In the genomic region with DNA sequence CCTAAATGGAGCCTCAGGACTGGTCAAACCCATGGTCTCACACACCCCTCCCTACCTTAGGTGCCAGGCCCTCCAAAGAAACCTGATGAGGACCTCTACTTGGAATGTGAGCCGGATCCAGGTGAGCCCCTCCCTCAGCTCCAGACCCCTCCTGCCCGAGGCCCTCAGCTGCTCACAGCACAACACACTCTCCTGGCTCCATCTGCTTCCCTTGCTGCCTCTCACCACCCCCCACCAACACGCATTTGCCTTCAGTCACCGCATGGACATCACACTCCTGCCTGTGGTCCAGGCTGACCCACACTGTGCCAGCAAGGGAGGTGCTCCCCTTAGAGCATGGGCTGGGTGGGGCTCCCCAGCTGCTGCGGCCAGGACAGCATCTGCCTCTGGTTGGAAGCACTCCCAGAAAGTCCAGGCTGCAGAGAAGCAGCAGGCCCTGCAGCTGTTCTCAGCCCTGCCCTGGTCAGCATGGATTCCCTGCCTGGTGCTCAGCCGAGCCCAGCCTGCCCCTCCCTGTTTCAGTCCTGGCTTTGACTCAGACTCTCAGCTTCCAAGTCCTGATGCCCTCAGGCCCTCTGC, we compare ENCODE assay signal across 10 cellular contexts. TPM values are rescaled to one million over a fixed set of nuclear protein-coding genes. Genes with fewer than 3 reads are reported as not detected.
DNase-seq lines count a peak whose midpoint lies in the region; ATAC-seq and TF ChIP-seq lines count a peak whose summit lies in the region.
"Had no signal": no experiment of that assay in that cellular context is flagged by ENCODE, and none has a peak within 500 bp of the region (broad histone marks: within the 10 kb centered on the region; RNA-seq: fewer than 3 reads in every experiment).

No MANE protein-coding gene starts in this region.

- H3K27me3 ChIP-seq in kidney epithelial cell (ENCODE audit: control insufficient read depth, insufficient read depth, low read length) = no peaks in the 10 kb centered on the region

- no peak for ATAC-seq in activated CD8-positive, alpha-beta memory T cell treated with anti-CD3 and anti-CD28 coated beads, Interleukin-2, amount 10 ng/mL, durations not matched to agents 7 days and 5 days

- CTCF ChIA-PET in activated CD8-positive, alpha-beta memory T cell treated with anti-CD3 and anti-CD28 coated beads, Interleukin-2, amount 10 ng/mL, durations not matched to agents 7 days and 5 days (lab: Charles Lee) = interaction anchor here (1.0 to 27.1 kb wide), 2 partner anchors 38 to 113 kb away, joined by 3 to 458 read pairs; a partner anchor contains a TSS

- DNase-seq in NCI-H146 (lab: John Stamatoyannopoulos, UW) = peak; percentile 48
- DNase-seq in NCI-H146 treated with DMSO at 0.1 percent for 48 hours (lab: John Stamatoyannopoulos, UW; ENCODE audit: unreplicated experiment) = no peak
- DNase-seq in kidney epithelial cell (ENCODE audit: low read depth) = peak; percentile 68
- peak; percentile 93 for DNase-seq in superior temporal gyrus (ENCODE audit: extremely low spot score)
- no peak for DNase-seq in GDM1 (lab: John Stamatoyannopoulos, UW)
- no peak for DNase-seq in activated CD8-positive, alpha-beta memory T cell treated with anti-CD3 and anti-CD28 coated beads, Interleukin-2, amount 10 ng/mL, durations not matched to agents 7 days and 5 days
- no peak for DNase-seq in immature natural killer cell
- DNase-seq: CD4-positive, CD25-positive, alpha-beta regulatory T cell had no signal

- H3K4me3 Mint-ChIP-seq in brain (peak overlapping the region; percentile 36 to 61 (median 47)), immature natural killer cell (no peak overlapping the region)
- H3K4me3 Mint-ChIP-seq in activated CD8-positive, alpha-beta memory T cell treated with anti-CD3 and anti-CD28 coated beads, Interleukin-2, amount 10 ng/mL, durations not matched to agents 7 days and 5 days = no peak overlapping the region
- H3K4me3 Mint-ChIP-seq: CD4-positive, CD25-positive, alpha-beta regulatory T cell; T-helper 1 cell treated with Interleukin-12 subunit alpha and Interleukin-12 subunit beta and Interleukin-4 antibody, amounts not matched to agents 30 μg/mL and 1 μg/mL, for 36 hours had no signal

- H3K4me1 Mint-ChIP-seq in brain = peaks cover 94% of the 10 kb centered on the region
- H3K4me1 Mint-ChIP-seq in activated CD8-positive, alpha-beta memory T cell treated with anti-CD3 and anti-CD28 coated beads, Interleukin-2, amount 10 ng/mL, durations not matched to agents 7 days and 5 days = peaks cover 11% of the 10 kb centered on the region
- peaks cover 14% of the 10 kb centered on the region in 2 donors for H3K4me1 Mint-ChIP-seq in immature natural killer cell

- H3K9me3 Mint-ChIP-seq in brain (no peaks in the 10 kb centered on the region), immature natural killer cell (no peaks in the 10 kb centered on the region)
- no peaks in the 10 kb centered on the region for H3K9me3 Mint-ChIP-seq in activated CD8-positive, alpha-beta memory T cell treated with anti-CD3 and anti-CD28 coated beads, Interleukin-2, amount 10 ng/mL, durations not matched to agents 7 days and 5 days (ENCODE audit: low read depth)
- H3K9me3 Mint-ChIP-seq: T-helper 1 cell treated with Interleukin-12 subunit alpha and Interleukin-12 subunit beta and Interleukin-4 antibody, amounts not matched to agents 30 μg/mL and 1 μg/mL, for 36 hours had no signal

- H3K27me3 Mint-ChIP-seq in brain (no peaks in the 10 kb centered on the region), immature natural killer cell (ENCODE audit: low read depth in 3 of 3) (peaks cover 6 to 11% (median 9%) of the 10 kb centered on the region in 3 donors)
- H3K27me3 Mint-ChIP-seq in activated CD8-positive, alpha-beta memory T cell treated with anti-CD3 and anti-CD28 coated beads, Interleukin-2, amount 10 ng/mL, durations not matched to agents 7 days and 5 days = no peaks in the 10 kb centered on the region
- H3K27me3 Mint-ChIP-seq: CD4-positive, CD25-positive, alpha-beta regulatory T cell had no signal

- no peaks in the 10 kb centered on the region for H3K36me3 Mint-ChIP-seq in brain
- no peaks in the 10 kb centered on the region for H3K36me3 Mint-ChIP-seq in activated CD8-positive, alpha-beta memory T cell treated with anti-CD3 and anti-CD28 coated beads, Interleukin-2, amount 10 ng/mL, durations not matched to agents 7 days and 5 days
- no peaks in the 10 kb centered on the region for H3K36me3 Mint-ChIP-seq in immature natural killer cell
- H3K36me3 Mint-ChIP-seq: CD4-positive, CD25-positive, alpha-beta regulatory T cell had no signal

- H3K4me3 ChIP-seq in kidney epithelial cell (ENCODE audit: low read depth, low read length) = no peak overlapping the region

- H3K36me3 ChIP-seq in kidney epithelial cell (ENCODE audit: control insufficient read depth, insufficient read depth, low read length) = no peaks in the 10 kb centered on the region

- TF ChIP-seq CTCF in brain (conservative IDR thresholded peaks at IDR 0.05) = no peak
- TF ChIP-seq CTCF in kidney epithelial cell (IDR thresholded peaks at IDR 0.05; ENCODE audit: insufficient read depth, low read length, poor library complexity, severe bottlenecking) = no peak

- H3K27ac Mint-ChIP-seq in brain (peak overlapping the region; percentile 94 to 100 (median 94)), immature natural killer cell (peak overlapping the region in 1 of 6 donors; percentile 83)
- H3K27ac Mint-ChIP-seq in activated CD8-positive, alpha-beta memory T cell treated with anti-CD3 and anti-CD28 coated beads, Interleukin-2, amount 10 ng/mL, durations not matched to agents 7 days and 5 days = no peak overlapping the region
- H3K27ac Mint-ChIP-seq: T-helper 1 cell treated with Interleukin-12 subunit alpha and Interleukin-12 subunit beta and Interleukin-4 antibody, amounts not matched to agents 30 μg/mL and 1 μg/mL, for 36 hours had no signal

RNA-seq across cellular contexts. Expression of a gene that starts 15.1 kb away (rescaled TPM):
- polyA plus RNA-seq in brain (ENCODE audit: insufficient read depth, low read depth, low replicate concordance) (1.8 TPM), immature natural killer cell (not detected)
- total RNA-seq in kidney epithelial cell = 0.27 TPM in 1 of 2 replicates, not detected in the other
- under 1 TPM; 0.52 to 0.82 TPM for total RNA-seq in activated CD8-positive, alpha-beta memory T cell treated with anti-CD3 and anti-CD28 coated beads, Interleukin-2, amount 10 ng/mL, durations not matched to agents 7 days and 5 days
- polyA plus RNA-seq: CD4-positive, CD25-positive, alpha-beta regulatory T cell had no signal

RNA-seq across cellular contexts. Expression of a gene that starts 23.4 kb away (rescaled TPM):
- polyA plus RNA-seq in brain (ENCODE audit: insufficient read depth, low read depth, low replicate concordance) = 92.2 TPM
- 260 and 284 TPM in 2 replicates for total RNA-seq in kidney epithelial cell
- total RNA-seq in activated CD8-positive, alpha-beta memory T cell treated with anti-CD3 and anti-CD28 coated beads, Interleukin-2, amount 10 ng/mL, durations not matched to agents 7 days and 5 days = 100 to 1,000 TPM; 204 to 211 TPM
- polyA plus RNA-seq in immature natural killer cell = 100 to 1,000 TPM in 2 of 3 donors, 10 to 100 TPM in 1; 97.5 to 233 (median 232) TPM

Comparison
In these comparisons a context has a peak if more than half of its experiments do, and no peak if none do; other contexts are left out.
1. DNase-seq: peak in NCI-H146 (single experiment), kidney epithelial cell (single experiment) and superior temporal gyrus (single experiment); none in NCI-H146 treated with DMSO at 0.1 percent for 48 hours (single experiment), GDM1 (single experiment), activated CD8-positive, alpha-beta memory T cell treated with anti-CD3 and anti-CD28 coated beads, Interleukin-2, amount 10 ng/mL, durations not matched to agents 7 days and 5 days (single experiment) and immature natural killer cell (0 of 3).
2. H3K4me3 Mint-ChIP-seq: peak in brain (5 of 5); none in activated CD8-positive, alpha-beta memory T cell treated with anti-CD3 and anti-CD28 coated beads, Interleukin-2, amount 10 ng/mL, durations not matched to agents 7 days and 5 days (single experiment) and immature natural killer cell (0 of 5).